Comparison of ENCODE assay signal across 1 cellular context in the genomic region with DNA sequence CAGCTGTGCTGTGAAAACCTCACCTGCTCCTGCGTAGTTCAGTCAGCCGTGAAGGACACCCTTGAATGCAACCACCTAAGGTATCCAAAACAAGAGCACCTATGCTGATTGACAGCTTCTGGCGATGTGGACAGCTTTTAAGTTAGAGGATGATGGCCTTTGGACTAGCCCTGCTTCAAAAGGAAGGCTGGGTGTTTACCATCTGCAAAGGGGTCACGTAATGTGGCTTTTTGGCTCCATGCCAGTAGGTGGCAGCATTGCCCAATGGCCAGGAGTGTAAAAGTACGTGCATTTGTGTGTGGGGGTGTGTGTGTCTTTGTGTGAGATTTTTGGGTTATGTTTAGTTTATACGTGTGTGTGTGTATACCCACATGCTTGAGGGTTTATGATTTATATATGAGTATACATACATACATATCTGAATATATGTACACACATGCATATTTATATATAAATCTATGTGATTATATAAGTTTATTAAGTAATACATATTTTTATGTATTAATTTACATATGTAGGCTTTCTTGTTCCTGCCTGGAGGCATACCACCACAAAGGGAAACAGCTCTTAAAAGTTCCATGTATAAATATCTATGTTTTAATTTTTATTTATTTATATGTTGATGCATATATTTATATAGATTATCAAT.
TF ChIP-seq lines count a peak whose summit lies in the region.

No MANE protein-coding gene starts in this region.

TF ChIP-seq in HepG2, 621 proteins besides CTCF, POLR2A, EP300 and RAD21 (continued from another document and continues in another):
- TF ChIP-seq, protein P1, sequence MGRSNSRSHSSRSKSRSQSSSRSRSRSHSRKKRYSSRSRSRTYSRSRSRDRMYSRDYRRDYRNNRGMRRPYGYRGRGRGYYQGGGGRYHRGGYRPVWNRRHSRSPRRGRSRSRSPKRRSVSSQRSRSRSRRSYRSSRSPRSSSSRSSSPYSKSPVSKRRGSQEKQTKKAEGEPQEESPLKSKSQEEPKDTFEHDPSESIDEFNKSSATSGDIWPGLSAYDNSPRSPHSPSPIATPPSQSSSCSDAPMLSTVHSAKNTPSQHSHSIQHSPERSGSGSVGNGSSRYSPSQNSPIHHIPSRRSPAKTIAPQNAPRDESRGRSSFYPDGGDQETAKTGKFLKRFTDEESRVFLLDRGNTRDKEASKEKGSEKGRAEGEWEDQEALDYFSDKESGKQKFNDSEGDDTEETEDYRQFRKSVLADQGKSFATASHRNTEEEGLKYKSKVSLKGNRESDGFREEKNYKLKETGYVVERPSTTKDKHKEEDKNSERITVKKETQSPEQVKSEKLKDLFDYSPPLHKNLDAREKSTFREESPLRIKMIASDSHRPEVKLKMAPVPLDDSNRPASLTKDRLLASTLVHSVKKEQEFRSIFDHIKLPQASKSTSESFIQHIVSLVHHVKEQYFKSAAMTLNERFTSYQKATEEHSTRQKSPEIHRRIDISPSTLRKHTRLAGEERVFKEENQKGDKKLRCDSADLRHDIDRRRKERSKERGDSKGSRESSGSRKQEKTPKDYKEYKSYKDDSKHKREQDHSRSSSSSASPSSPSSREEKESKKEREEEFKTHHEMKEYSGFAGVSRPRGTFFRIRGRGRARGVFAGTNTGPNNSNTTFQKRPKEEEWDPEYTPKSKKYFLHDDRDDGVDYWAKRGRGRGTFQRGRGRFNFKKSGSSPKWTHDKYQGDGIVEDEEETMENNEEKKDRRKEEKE (IDR thresholded peaks at IDR 0.05) = no peak
- no peak for TF ChIP-seq PHF20 (CRISPR knock-in tag; IDR thresholded peaks at IDR 0.05)
- no peak for TF ChIP-seq TMF1 (CRISPR knock-in tag; IDR thresholded peaks at IDR 0.05; ENCODE audit: low read depth)
- TF ChIP-seq, protein P2, sequence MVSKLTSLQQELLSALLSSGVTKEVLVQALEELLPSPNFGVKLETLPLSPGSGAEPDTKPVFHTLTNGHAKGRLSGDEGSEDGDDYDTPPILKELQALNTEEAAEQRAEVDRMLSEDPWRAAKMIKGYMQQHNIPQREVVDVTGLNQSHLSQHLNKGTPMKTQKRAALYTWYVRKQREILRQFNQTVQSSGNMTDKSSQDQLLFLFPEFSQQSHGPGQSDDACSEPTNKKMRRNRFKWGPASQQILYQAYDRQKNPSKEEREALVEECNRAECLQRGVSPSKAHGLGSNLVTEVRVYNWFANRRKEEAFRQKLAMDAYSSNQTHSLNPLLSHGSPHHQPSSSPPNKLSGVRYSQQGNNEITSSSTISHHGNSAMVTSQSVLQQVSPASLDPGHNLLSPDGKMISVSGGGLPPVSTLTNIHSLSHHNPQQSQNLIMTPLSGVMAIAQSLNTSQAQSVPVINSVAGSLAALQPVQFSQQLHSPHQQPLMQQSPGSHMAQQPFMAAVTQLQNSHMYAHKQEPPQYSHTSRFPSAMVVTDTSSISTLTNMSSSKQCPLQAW (CRISPR knock-in tag; IDR thresholded peaks at IDR 0.05) = peak; percentile 68
- TF ChIP-seq, protein P3, sequence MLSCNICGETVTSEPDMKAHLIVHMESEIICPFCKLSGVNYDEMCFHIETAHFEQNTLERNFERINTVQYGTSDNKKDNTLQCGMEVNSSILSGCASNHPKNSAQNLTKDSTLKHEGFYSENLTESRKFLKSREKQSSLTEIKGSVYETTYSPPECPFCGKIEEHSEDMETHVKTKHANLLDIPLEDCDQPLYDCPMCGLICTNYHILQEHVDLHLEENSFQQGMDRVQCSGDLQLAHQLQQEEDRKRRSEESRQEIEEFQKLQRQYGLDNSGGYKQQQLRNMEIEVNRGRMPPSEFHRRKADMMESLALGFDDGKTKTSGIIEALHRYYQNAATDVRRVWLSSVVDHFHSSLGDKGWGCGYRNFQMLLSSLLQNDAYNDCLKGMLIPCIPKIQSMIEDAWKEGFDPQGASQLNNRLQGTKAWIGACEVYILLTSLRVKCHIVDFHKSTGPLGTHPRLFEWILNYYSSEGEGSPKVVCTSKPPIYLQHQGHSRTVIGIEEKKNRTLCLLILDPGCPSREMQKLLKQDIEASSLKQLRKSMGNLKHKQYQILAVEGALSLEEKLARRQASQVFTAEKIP (CRISPR knock-in tag; IDR thresholded peaks at IDR 0.05; ENCODE audit: borderline replicate concordance) = no peak
- TF ChIP-seq, protein P4, sequence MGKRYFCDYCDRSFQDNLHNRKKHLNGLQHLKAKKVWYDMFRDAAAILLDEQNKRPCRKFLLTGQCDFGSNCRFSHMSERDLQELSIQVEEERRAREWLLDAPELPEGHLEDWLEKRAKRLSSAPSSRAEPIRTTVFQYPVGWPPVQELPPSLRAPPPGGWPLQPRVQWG (CRISPR knock-in tag; IDR thresholded peaks at IDR 0.05; ENCODE audit: borderline replicate concordance, low read depth) = no peak
- no peak for TF ChIP-seq FLYWCH1 (CRISPR knock-in tag; IDR thresholded peaks at IDR 0.05)
- TF ChIP-seq, protein P5, sequence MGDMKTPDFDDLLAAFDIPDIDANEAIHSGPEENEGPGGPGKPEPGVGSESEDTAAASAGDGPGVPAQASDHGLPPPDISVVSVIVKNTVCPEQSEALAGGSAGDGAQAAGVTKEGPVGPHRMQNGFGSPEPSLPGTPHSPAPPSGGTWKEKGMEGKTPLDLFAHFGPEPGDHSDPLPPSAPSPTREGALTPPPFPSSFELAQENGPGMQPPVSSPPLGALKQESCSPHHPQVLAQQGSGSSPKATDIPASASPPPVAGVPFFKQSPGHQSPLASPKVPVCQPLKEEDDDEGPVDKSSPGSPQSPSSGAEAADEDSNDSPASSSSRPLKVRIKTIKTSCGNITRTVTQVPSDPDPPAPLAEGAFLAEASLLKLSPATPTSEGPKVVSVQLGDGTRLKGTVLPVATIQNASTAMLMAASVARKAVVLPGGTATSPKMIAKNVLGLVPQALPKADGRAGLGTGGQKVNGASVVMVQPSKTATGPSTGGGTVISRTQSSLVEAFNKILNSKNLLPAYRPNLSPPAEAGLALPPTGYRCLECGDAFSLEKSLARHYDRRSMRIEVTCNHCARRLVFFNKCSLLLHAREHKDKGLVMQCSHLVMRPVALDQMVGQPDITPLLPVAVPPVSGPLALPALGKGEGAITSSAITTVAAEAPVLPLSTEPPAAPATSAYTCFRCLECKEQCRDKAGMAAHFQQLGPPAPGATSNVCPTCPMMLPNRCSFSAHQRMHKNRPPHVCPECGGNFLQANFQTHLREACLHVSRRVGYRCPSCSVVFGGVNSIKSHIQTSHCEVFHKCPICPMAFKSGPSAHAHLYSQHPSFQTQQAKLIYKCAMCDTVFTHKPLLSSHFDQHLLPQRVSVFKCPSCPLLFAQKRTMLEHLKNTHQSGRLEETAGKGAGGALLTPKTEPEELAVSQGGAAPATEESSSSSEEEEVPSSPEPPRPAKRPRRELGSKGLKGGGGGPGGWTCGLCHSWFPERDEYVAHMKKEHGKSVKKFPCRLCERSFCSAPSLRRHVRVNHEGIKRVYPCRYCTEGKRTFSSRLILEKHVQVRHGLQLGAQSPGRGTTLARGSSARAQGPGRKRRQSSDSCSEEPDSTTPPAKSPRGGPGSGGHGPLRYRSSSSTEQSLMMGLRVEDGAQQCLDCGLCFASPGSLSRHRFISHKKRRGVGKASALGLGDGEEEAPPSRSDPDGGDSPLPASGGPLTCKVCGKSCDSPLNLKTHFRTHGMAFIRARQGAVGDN (CRISPR knock-in tag; IDR thresholded peaks at IDR 0.05) = no peak
- peak; percentile 34; the same call in 1 of the 2 replicates for TF ChIP-seq FOSL2 (CRISPR knock-in tag; IDR thresholded peaks at IDR 0.05)
- no peak for TF ChIP-seq SP1 (IDR thresholded peaks at IDR 0.05)
- TF ChIP-seq SP1 (CRISPR knock-in tag; IDR thresholded peaks at IDR 0.05) = no peak
- TF ChIP-seq, protein P6, sequence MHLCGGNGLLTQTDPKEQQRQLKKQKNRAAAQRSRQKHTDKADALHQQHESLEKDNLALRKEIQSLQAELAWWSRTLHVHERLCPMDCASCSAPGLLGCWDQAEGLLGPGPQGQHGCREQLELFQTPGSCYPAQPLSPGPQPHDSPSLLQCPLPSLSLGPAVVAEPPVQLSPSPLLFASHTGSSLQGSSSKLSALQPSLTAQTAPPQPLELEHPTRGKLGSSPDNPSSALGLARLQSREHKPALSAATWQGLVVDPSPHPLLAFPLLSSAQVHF (CRISPR knock-in tag; IDR thresholded peaks at IDR 0.05) = no peak
- TF ChIP-seq SP2 (CRISPR knock-in tag; IDR thresholded peaks at IDR 0.05) = no peak
- no peak for TF ChIP-seq KDM5B (CRISPR knock-in tag; IDR thresholded peaks at IDR 0.05; ENCODE audit: borderline replicate concordance)
- TF ChIP-seq, protein P7, sequence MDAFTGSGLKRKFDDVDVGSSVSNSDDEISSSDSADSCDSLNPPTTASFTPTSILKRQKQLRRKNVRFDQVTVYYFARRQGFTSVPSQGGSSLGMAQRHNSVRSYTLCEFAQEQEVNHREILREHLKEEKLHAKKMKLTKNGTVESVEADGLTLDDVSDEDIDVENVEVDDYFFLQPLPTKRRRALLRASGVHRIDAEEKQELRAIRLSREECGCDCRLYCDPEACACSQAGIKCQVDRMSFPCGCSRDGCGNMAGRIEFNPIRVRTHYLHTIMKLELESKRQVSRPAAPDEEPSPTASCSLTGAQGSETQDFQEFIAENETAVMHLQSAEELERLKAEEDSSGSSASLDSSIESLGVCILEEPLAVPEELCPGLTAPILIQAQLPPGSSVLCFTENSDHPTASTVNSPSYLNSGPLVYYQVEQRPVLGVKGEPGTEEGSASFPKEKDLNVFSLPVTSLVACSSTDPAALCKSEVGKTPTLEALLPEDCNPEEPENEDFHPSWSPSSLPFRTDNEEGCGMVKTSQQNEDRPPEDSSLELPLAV (CRISPR knock-in tag; conservative IDR thresholded peaks at IDR 0.05; ENCODE audit: low read depth) = no peak
- TF ChIP-seq TBL1XR1 (IDR thresholded peaks at IDR 0.05; ENCODE audit: borderline replicate concordance, low read length, partially characterized antibody) = no peak
- peak; percentile 44; the same call in 1 of the 2 replicates for TF ChIP-seq RARA (CRISPR knock-in tag; IDR thresholded peaks at IDR 0.05)
- TF ChIP-seq ZNF343 (CRISPR knock-in tag; IDR thresholded peaks at IDR 0.05) = 0 out of 2 replicates have a peak, but pooled peaks have one; percentile 52
- TF ChIP-seq HOXD1 (CRISPR knock-in tag; IDR thresholded peaks at IDR 0.05) = no peak
- no peak for TF ChIP-seq NR3C1 (CRISPR knock-in tag; IDR thresholded peaks at IDR 0.05)
- no peak for TF ChIP-seq PLRG1 (conservative IDR thresholded peaks at IDR 0.05)
- TF ChIP-seq RXRB (CRISPR knock-in tag; IDR thresholded peaks at IDR 0.05; ENCODE audit: borderline replicate concordance) = peak; percentile 51; the same call in 1 of the 2 replicates
- no peak for TF ChIP-seq NFYB (CRISPR knock-in tag; IDR thresholded peaks at IDR 0.05)
- TF ChIP-seq, protein P8, sequence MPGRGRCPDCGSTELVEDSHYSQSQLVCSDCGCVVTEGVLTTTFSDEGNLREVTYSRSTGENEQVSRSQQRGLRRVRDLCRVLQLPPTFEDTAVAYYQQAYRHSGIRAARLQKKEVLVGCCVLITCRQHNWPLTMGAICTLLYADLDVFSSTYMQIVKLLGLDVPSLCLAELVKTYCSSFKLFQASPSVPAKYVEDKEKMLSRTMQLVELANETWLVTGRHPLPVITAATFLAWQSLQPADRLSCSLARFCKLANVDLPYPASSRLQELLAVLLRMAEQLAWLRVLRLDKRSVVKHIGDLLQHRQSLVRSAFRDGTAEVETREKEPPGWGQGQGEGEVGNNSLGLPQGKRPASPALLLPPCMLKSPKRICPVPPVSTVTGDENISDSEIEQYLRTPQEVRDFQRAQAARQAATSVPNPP (CRISPR knock-in tag; IDR thresholded peaks at IDR 0.05) = no peak
- TF ChIP-seq, protein P9, sequence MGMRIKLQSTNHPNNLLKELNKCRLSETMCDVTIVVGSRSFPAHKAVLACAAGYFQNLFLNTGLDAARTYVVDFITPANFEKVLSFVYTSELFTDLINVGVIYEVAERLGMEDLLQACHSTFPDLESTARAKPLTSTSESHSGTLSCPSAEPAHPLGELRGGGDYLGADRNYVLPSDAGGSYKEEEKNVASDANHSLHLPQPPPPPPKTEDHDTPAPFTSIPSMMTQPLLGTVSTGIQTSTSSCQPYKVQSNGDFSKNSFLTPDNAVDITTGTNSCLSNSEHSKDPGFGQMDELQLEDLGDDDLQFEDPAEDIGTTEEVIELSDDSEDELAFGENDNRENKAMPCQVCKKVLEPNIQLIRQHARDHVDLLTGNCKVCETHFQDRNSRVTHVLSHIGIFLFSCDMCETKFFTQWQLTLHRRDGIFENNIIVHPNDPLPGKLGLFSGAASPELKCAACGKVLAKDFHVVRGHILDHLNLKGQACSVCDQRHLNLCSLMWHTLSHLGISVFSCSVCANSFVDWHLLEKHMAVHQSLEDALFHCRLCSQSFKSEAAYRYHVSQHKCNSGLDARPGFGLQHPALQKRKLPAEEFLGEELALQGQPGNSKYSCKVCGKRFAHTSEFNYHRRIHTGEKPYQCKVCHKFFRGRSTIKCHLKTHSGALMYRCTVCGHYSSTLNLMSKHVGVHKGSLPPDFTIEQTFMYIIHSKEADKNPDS (CRISPR knock-in tag; IDR thresholded peaks at IDR 0.05) = no peak
- peak; percentile 53; the same call in 1 of the 2 replicates for TF ChIP-seq MED1 (CRISPR knock-in tag; IDR thresholded peaks at IDR 0.05)
- TF ChIP-seq CEBPG (CRISPR knock-in tag; IDR thresholded peaks at IDR 0.05) = peak; percentile 71
- TF ChIP-seq, protein P10, sequence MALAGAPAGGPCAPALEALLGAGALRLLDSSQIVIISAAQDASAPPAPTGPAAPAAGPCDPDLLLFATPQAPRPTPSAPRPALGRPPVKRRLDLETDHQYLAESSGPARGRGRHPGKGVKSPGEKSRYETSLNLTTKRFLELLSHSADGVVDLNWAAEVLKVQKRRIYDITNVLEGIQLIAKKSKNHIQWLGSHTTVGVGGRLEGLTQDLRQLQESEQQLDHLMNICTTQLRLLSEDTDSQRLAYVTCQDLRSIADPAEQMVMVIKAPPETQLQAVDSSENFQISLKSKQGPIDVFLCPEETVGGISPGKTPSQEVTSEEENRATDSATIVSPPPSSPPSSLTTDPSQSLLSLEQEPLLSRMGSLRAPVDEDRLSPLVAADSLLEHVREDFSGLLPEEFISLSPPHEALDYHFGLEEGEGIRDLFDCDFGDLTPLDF (CRISPR knock-in tag; IDR thresholded peaks at IDR 0.05) = no peak
- TF ChIP-seq ZNF484 (CRISPR knock-in tag; IDR thresholded peaks at IDR 0.05; ENCODE audit: borderline replicate concordance, low read depth) = no peak
- no peak for TF ChIP-seq ARID2 (CRISPR knock-in tag; IDR thresholded peaks at IDR 0.05; ENCODE audit: borderline replicate concordance)
- TF ChIP-seq BRCA1 (CRISPR knock-in tag; IDR thresholded peaks at IDR 0.05) = no peak
- TF ChIP-seq IRX3 (CRISPR knock-in tag; IDR thresholded peaks at IDR 0.05; ENCODE audit: borderline replicate concordance, low read depth) = no peak
- TF ChIP-seq ZNF180 (CRISPR knock-in tag; IDR thresholded peaks at IDR 0.05; ENCODE audit: borderline replicate concordance, low read depth) = no peak
- no peak for TF ChIP-seq BRD4 (CRISPR knock-in tag; IDR thresholded peaks at IDR 0.05)
- no peak for TF ChIP-seq ATF7-NPFF (CRISPR knock-in tag; IDR thresholded peaks at IDR 0.05; ENCODE audit: low read depth)
- TF ChIP-seq, protein P11, sequence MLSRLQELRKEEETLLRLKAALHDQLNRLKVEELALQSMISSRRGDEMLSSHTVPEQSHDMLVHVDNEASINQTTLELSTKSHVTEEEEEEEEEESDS (CRISPR knock-in tag; IDR thresholded peaks at IDR 0.05; ENCODE audit: borderline replicate concordance) = no peak
- peak; percentile 69; the same call in 1 of the 2 replicates for TF ChIP-seq ZKSCAN8 (CRISPR knock-in tag; IDR thresholded peaks at IDR 0.05; ENCODE audit: borderline replicate concordance)
- no peak for TF ChIP-seq NFIB (CRISPR knock-in tag; IDR thresholded peaks at IDR 0.05; ENCODE audit: borderline replicate concordance)
